Comparison of ENCODE assay signal across 9 cellular contexts in genomic region chr13:110126391-110126961, GRCh38.
DNase-seq lines count a peak whose midpoint lies in the region; ATAC-seq and TF ChIP-seq lines count a peak whose summit lies in the region.
"Had no signal": no experiment of that assay in that cellular context is flagged by ENCODE, and none has a peak within 500 bp of the region (broad histone marks: within the 10 kb centered on the region; RNA-seq: fewer than 3 reads in every experiment).

No MANE protein-coding gene starts in this region.

- no peaks in the 10 kb centered on the region for H3K9me2 ChIP-seq in hepatocyte (replicated peaks; ENCODE audit: insufficient read depth)

- peaks cover 8% of the 10 kb centered on the region for H3K4me1 Mint-ChIP-seq in Calu3 (ENCODE audit: low read depth, unreplicated experiment)

- H3K36me3 ChIP-seq in ascending aorta: no peaks in the 10 kb centered on the region
- no peaks in the 10 kb centered on the region for H3K36me3 ChIP-seq in hepatocyte (replicated peaks; ENCODE audit: insufficient read depth, low read depth)
- H3K36me3 ChIP-seq in spleen: no peaks in the 10 kb centered on the region

- H3K27ac Mint-ChIP-seq in Calu3 (ENCODE audit: unreplicated experiment): no peak overlapping the region

- H3K36me3 Mint-ChIP-seq in Calu3 (ENCODE audit: insufficient read depth, unreplicated experiment): no peaks in the 10 kb centered on the region

- peak overlapping the region; percentile 83 to 85 for H3K27ac ChIP-seq in ascending aorta
- peak overlapping the region; percentile 86 for H3K27ac ChIP-seq in hepatocyte
- peak overlapping the region in 7 of 8 donors; percentile 29 to 75 (median 66) for H3K27ac ChIP-seq in spleen
- H3K27ac ChIP-seq: KMS-11 had no signal

- H3K79me2 ChIP-seq in hepatocyte: no peaks in the 10 kb centered on the region

- H4K20me1 ChIP-seq in hepatocyte (ENCODE audit: insufficient read depth, poor library complexity, severe bottlenecking): no peaks in the 10 kb centered on the region

- WGBS in hepatocyte (ENCODE audit: low lambda C conversion rate, missing lambda C conversion rate): 11% methylated on average over 11 of the region's 12 CpGs
- 8 to 15% (median 14%) methylated on average over 12 of the region's 12 CpGs for WGBS in spleen, 5 donors

- peaks cover 0 to 27% of the 10 kb centered on the region in 2 donors for H3K4me1 ChIP-seq in ascending aorta
- H3K4me1 ChIP-seq in hepatocyte (ENCODE audit: insufficient read depth): peaks cover 7% of the 10 kb centered on the region
- peaks cover 6 to 27% (median 17%) of the 10 kb centered on the region in 6 donors for H3K4me1 ChIP-seq in spleen

- no TSS peak for BruUV-seq in Calu3 (replicated peaks; lab: Mats Ljungman, UMichigan)

- H3K4me3 Mint-ChIP-seq in Calu3 (ENCODE audit: low read depth, unreplicated experiment): no peak overlapping the region

- H3K4me3 ChIP-seq in ascending aorta: peak overlapping the region in 1 of 2 donors; percentile 47
- no peak overlapping the region for H3K4me3 ChIP-seq in hepatocyte
- no peak overlapping the region for H3K4me3 ChIP-seq in spleen

- CTCF ChIA-PET in Calu3 (lab: Charles Lee): no interaction called here

- DNase-seq in HK-2 (ENCODE audit: unreplicated experiment) (peak; percentile 58), ascending aorta (ENCODE audit: low spot score in 2 of 2) (peak in 1 of 2 donors; percentile 84), hepatocyte (ENCODE audit: low spot score) (peak; percentile 78), spleen (no peak), Calu3 (no peak)

- no peaks in the 10 kb centered on the region for H3K27me3 Mint-ChIP-seq in Calu3 (ENCODE audit: unreplicated experiment)

- TF ChIP-seq CTCF in ascending aorta (IDR thresholded peaks at IDR 0.05) (no peak), hepatocyte (IDR thresholded peaks at IDR 0.05; ENCODE audit: poor library complexity) (no peak), spleen (IDR thresholded peaks at IDR 0.05 in 8 of 11, conservative IDR thresholded peaks at IDR 0.05 in 3 of 11) (no peak), Calu3 (IDR thresholded peaks at IDR 0.05; ENCODE audit: unreplicated experiment) (no peak)

- H3K27me3 ChIP-seq in ascending aorta (no peaks in the 10 kb centered on the region), hepatocyte (peaks cover 7% of the 10 kb centered on the region), spleen (replicated peaks in 1 of 7) (peaks cover 0 to 10% (median 0%) of the 10 kb centered on the region in 7 donors)

- ATAC-seq in GM21367 (IDR thresholded peaks at IDR 0.05; ENCODE audit: unreplicated experiment): no peak
- no peak for ATAC-seq in GM19455 (IDR thresholded peaks at IDR 0.05; ENCODE audit: unreplicated experiment)
- no peak for ATAC-seq in GM18511 (IDR thresholded peaks at IDR 0.05; ENCODE audit: unreplicated experiment)

- H3K4me2 ChIP-seq in hepatocyte: peak overlapping the region; percentile 54
- H3K4me2 ChIP-seq: KMS-11 had no signal

- H3K9me3 ChIP-seq in ascending aorta (no peaks in the 10 kb centered on the region), hepatocyte (ENCODE audit: low read depth) (no peaks in the 10 kb centered on the region), spleen (no peaks in the 10 kb centered on the region)

- TF ChIP-seq POLR2A in spleen (IDR thresholded peaks at IDR 0.05): no peak

- intact Hi-C loops in ascending aorta (cut with DNase I) (loop anchor here (5.0 to 10.0 kb wide), 3 partner anchors 339 to 748 kb away; partner anchors contain the start of gene IRS2), spleen (cut with DNase I; ENCODE audit: low total_unique reads) (no loop called here), Calu3 (cut with micrococcal nuclease; ENCODE audit: unreplicated experiment) (no loop called here)

- H2AFZ ChIP-seq in hepatocyte: peak overlapping the region; percentile 43

- no peaks in the 10 kb centered on the region for H3K9me3 Mint-ChIP-seq in Calu3 (ENCODE audit: low read depth, unreplicated experiment)

Comparison
In these comparisons a context has a peak if more than half of its experiments do, and no peak if none do; other contexts are left out.
1. DNase-seq: peak in HK-2 (single experiment) and hepatocyte (single experiment); none in spleen (single experiment) and Calu3 (single experiment).
2. Peak in every context shown above with its lines, with median percentiles within 50 percentile points of each other: H3K27ac ChIP-seq.